22 cellular contexts compared by ENCODE assay signal in genomic region chr18:1438458-1438910, GRCh38.
"Had no signal": no experiment of that assay in that cellular context is flagged by ENCODE, and none has a peak within 500 bp of the region (broad histone marks: within the 10 kb centered on the region; RNA-seq: fewer than 3 reads in every experiment).

No MANE protein-coding gene starts in this region.

- H3K27me3 ChIP-seq: body of pancreas had no signal

- H3K9me3 Mint-ChIP-seq: activated CD4-positive, alpha-beta T cell treated with anti-CD3 and anti-CD28 coated beads, Interleukin-2, amount 10 ng/mL, durations not matched to agents 7 days and 5 days; activated naive CD4-positive, alpha-beta T cell treated with anti-CD3 and anti-CD28 coated beads, Interleukin-2, amount 50 U/mL, for 24 hours; nephron had no signal

- H2AFZ ChIP-seq: parathyroid adenoma had no signal

- H3K4me1 ChIP-seq: body of pancreas, left ventricle myocardium inferior, parathyroid adenoma had no signal

- H3K9me3 ChIP-seq: body of pancreas, left ventricle myocardium inferior had no signal

- ATAC-seq: activated CD4-positive, CD25-positive, alpha-beta regulatory T cell treated with anti-CD3 and anti-CD28 coated beads, Interleukin-2, amount 50 U/mL, for 24 hours; activated CD8-positive, alpha-beta T cell treated with anti-CD3 and anti-CD28 coated beads, Interleukin-2, amount 10 ng/mL, durations not matched to agents 7 days and 5 days; body of pancreas; right cardiac atrium; stimulated activated naive CD8-positive, alpha-beta T cell treated with anti-CD3 and anti-CD28 coated beads, Interleukin-15, Interleukin-2, amounts not matched to agents 100 U/mL and 50 U/mL, for 24 hours had no signal

- H3K36me3 ChIP-seq: left ventricle myocardium inferior had no signal

- H3K4me3 ChIP-seq: body of pancreas, left ventricle myocardium inferior had no signal

- H3K27ac Mint-ChIP-seq: activated CD4-positive, alpha-beta T cell treated with anti-CD3 and anti-CD28 coated beads, Interleukin-2, amount 10 ng/mL, durations not matched to agents 7 days and 5 days; activated CD8-positive, alpha-beta T cell treated with anti-CD3 and anti-CD28 coated beads, Interleukin-2, amount 10 ng/mL, durations not matched to agents 7 days and 5 days; activated naive CD4-positive, alpha-beta T cell treated with anti-CD3 and anti-CD28 coated beads, Interleukin-2, amount 50 U/mL, for 24 hours; dendritic cell treated with granulocyte-macrophage colony-stimulating factor and Interleukin-4, amounts not matched to agents 40 ng/mL and 50 ng/mL, for 4 days; immature natural killer cell; nephron; T-helper 2 cell treated with Interferon-gamma antibody and Interleukin-4, amounts not matched to agents 5 μg/mL and 100 μg/mL, for 36 hours had no signal

- DNase-seq: activated CD4-positive, alpha-beta T cell treated with anti-CD3 and anti-CD28 coated beads, Interleukin-2, amount 10 ng/mL, durations not matched to agents 7 days and 5 days; activated CD8-positive, alpha-beta T cell treated with anti-CD3 and anti-CD28 coated beads, Interleukin-2, amount 10 ng/mL, durations not matched to agents 7 days and 5 days; activated gamma-delta T cell treated with Interleukin-2 at 50 U/mL for 16 hours; anterior cingulate cortex; body of pancreas; effector CD4-positive, alpha-beta T cell; foreskin fibroblast; immature natural killer cell; kidney glomerular epithelial cell; left ventricle myocardium inferior; mammary epithelial cell; right cardiac atrium; stimulated activated CD4-positive, alpha-beta T cell treated with anti-CD3 and anti-CD28 coated beads, Interleukin-12 subunit alpha, Interleukin-12 subunit beta, amount 100 ng/mL, for 4 hours; stimulated activated CD4-positive, alpha-beta T cell treated with anti-CD3 and anti-CD28 coated beads, Interleukin-4, amount 100 ng/mL, for 4 hours; stimulated activated naive CD8-positive, alpha-beta T cell treated with anti-CD3 and anti-CD28 coated beads, Interleukin-15, Interleukin-2, amounts not matched to agents 100 U/mL and 50 U/mL, for 24 hours had no signal

- H3K27me3 Mint-ChIP-seq: activated CD4-positive, alpha-beta T cell treated with anti-CD3 and anti-CD28 coated beads, Interleukin-2, amount 10 ng/mL, durations not matched to agents 7 days and 5 days; activated naive CD4-positive, alpha-beta T cell treated with anti-CD3 and anti-CD28 coated beads, Interleukin-2, amount 50 U/mL, for 24 hours; dendritic cell treated with granulocyte-macrophage colony-stimulating factor and Interleukin-4, amounts not matched to agents 40 ng/mL and 50 ng/mL, for 4 days had no signal

- H3K27ac ChIP-seq: body of pancreas, left ventricle myocardium inferior, parathyroid adenoma, VCaP had no signal

- H3K36me3 Mint-ChIP-seq: activated naive CD4-positive, alpha-beta T cell treated with anti-CD3 and anti-CD28 coated beads, Interleukin-2, amount 50 U/mL, for 24 hours; immature natural killer cell had no signal

- H3K9ac ChIP-seq: parathyroid adenoma had no signal

- H3K4me3 Mint-ChIP-seq: activated CD4-positive, alpha-beta T cell treated with anti-CD3 and anti-CD28 coated beads, Interleukin-2, amount 10 ng/mL, durations not matched to agents 7 days and 5 days; activated CD8-positive, alpha-beta T cell treated with anti-CD3 and anti-CD28 coated beads, Interleukin-2, amount 10 ng/mL, durations not matched to agents 7 days and 5 days; activated naive CD4-positive, alpha-beta T cell treated with anti-CD3 and anti-CD28 coated beads, Interleukin-2, amount 50 U/mL, for 24 hours; dendritic cell treated with granulocyte-macrophage colony-stimulating factor and Interleukin-4, amounts not matched to agents 40 ng/mL and 50 ng/mL, for 4 days; immature natural killer cell; nephron; T-helper 2 cell treated with Interferon-gamma antibody and Interleukin-4, amounts not matched to agents 5 μg/mL and 100 μg/mL, for 36 hours had no signal

- H3K4me1 Mint-ChIP-seq: activated CD4-positive, alpha-beta T cell treated with anti-CD3 and anti-CD28 coated beads, Interleukin-2, amount 10 ng/mL, durations not matched to agents 7 days and 5 days; activated naive CD4-positive, alpha-beta T cell treated with anti-CD3 and anti-CD28 coated beads, Interleukin-2, amount 50 U/mL, for 24 hours; immature natural killer cell; nephron had no signal

- H3K79me2 ChIP-seq: parathyroid adenoma had no signal
